In the genomic region with DNA sequence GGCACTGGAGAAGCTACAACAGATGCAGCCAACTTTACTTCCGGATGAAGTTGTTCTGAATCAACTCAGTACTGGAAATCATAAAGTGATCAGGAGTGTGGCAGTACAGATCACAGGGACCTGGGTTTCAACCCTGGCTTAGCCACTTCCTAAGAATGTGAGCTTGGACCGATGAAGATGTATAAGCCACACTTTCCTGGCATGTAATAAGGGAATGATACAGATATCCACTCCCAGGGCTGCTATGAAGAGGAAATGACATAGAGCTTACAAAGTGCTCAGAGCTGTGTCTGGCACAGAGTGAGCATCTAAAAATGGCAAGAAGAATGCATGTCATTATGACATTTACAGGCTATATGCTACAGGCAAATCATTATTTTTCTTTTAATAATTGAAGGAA, we compare ENCODE assay signal across 15 cellular contexts.
DNase-seq lines count a peak whose midpoint lies in the region; ATAC-seq and TF ChIP-seq lines count a peak whose summit lies in the region.
"Had no signal": no experiment of that assay in that cellular context is flagged by ENCODE, and none has a peak within 500 bp of the region (broad histone marks: within the 10 kb centered on the region; RNA-seq: fewer than 3 reads in every experiment).

No MANE protein-coding gene starts in this region.

- DNase-seq in GM23248, result peak; percentile 98
- DNase-seq in adipocyte (ENCODE audit: low read depth), result peak; percentile 60
- peak; percentile 96 for DNase-seq in fibroblast of pulmonary artery (ENCODE audit: low read depth)
- no peak for DNase-seq in smooth muscle cell (lab: John Stamatoyannopoulos, UW; ENCODE audit: unreplicated experiment)
- no peak for DNase-seq in GM13976 (ENCODE audit: low spot score)
- no peak for DNase-seq in NCI-H1092 treated with DMSO at 0.1 percent for 48 hours (lab: John Stamatoyannopoulos, UW)
- DNase-seq: activated CD4-positive, alpha-beta T cell treated with anti-CD3 and anti-CD28 coated beads for 36 hours; activated T-cell treated with anti-CD3 and anti-CD28 coated beads, Interleukin-2, amount 50 U/mL, for 1 hour; effector memory CD8-positive, alpha-beta T cell; NCI-H510A; OCI-M1; T-helper 17 cell had no signal

- in situ Hi-C loops in GM23248 (cut with MboI), result no loop called here
- in situ Hi-C loops in GM13976 (cut with MboI; ENCODE audit: low sequenced_read_pairs, unreplicated experiment), result no loop called here

- H2AFZ ChIP-seq in GM23248 (no peak overlapping the region), smooth muscle cell (ENCODE audit: low read depth) (no peak overlapping the region)
- H2AFZ ChIP-seq: hepatocyte had no signal

- peak overlapping the region; percentile 95 for H3K27ac ChIP-seq in GM23248
- peak overlapping the region; percentile 87 for H3K27ac ChIP-seq in smooth muscle cell (ENCODE audit: low read depth)
- H3K27ac ChIP-seq: hepatocyte had no signal

- H3K27me3 ChIP-seq in GM23248 (replicated peaks; ENCODE audit: insufficient read depth) (no peaks in the 10 kb centered on the region), adipocyte (replicated peaks; ENCODE audit: control insufficient read depth, insufficient read depth, low read length) (no peaks in the 10 kb centered on the region), smooth muscle cell (ENCODE audit: low read depth) (no peaks in the 10 kb centered on the region)

- no peaks in the 10 kb centered on the region for H3K9me3 ChIP-seq in GM23248 (ENCODE audit: low read depth)
- no peaks in the 10 kb centered on the region for H3K9me3 ChIP-seq in adipocyte (ENCODE audit: control insufficient read depth, low read length)
- no peaks in the 10 kb centered on the region for H3K9me3 ChIP-seq in smooth muscle cell (replicated peaks; ENCODE audit: low read depth)

- ATAC-seq in HG03565 (IDR thresholded peaks at IDR 0.05; ENCODE audit: unreplicated experiment), result no peak
- ATAC-seq: activated CD4-positive, alpha-beta T cell treated with anti-CD3 and anti-CD28 coated beads for 36 hours; effector memory CD8-positive, alpha-beta T cell; T-helper 17 cell had no signal

- H3K79me2 ChIP-seq in GM23248 (ENCODE audit: insufficient read depth) (no peaks in the 10 kb centered on the region), smooth muscle cell (ENCODE audit: low read depth) (no peaks in the 10 kb centered on the region)
- H3K79me2 ChIP-seq: hepatocyte had no signal

- WGBS in GM23248 (ENCODE audit: low coverage in 1 of 2, low lambda C conversion rate in 2 of 2, missing lambda C conversion rate in 2 of 2), 2 experiments, result 0% methylated on average over 2 of the region's 2 CpGs
- whole genome bisulfite sequencing in smooth muscle cell (ENCODE audit: low lambda C conversion rate), result 28% methylated on average over 2 of the region's 2 CpGs

- H3K4me2 ChIP-seq in GM23248 (ENCODE audit: unreplicated experiment) (peak overlapping the region; percentile 77), smooth muscle cell (peak overlapping the region; percentile 48)
- H3K4me2 ChIP-seq: hepatocyte had no signal

- H3K9ac ChIP-seq in GM23248 (peak overlapping the region; percentile 76), adipocyte (ENCODE audit: low read length) (no peak overlapping the region), smooth muscle cell (ENCODE audit: low read depth) (peak overlapping the region; percentile 34)

- H4K20me1 ChIP-seq in GM23248 (ENCODE audit: insufficient read depth) (no peaks in the 10 kb centered on the region), smooth muscle cell (ENCODE audit: low read depth) (no peaks in the 10 kb centered on the region)

- H3K4me1 ChIP-seq in GM23248 (ENCODE audit: insufficient read depth) (peaks cover 58% of the 10 kb centered on the region), adipocyte (ENCODE audit: control insufficient read depth, insufficient read depth, low read length) (peaks cover 24% of the 10 kb centered on the region), smooth muscle cell (ENCODE audit: low read depth) (peaks cover 15% of the 10 kb centered on the region)

- H3K4me3 ChIP-seq in GM23248 (peak overlapping the region; percentile 43), adipocyte (ENCODE audit: low read length) (no peak overlapping the region), fibroblast of pulmonary artery (replicated peaks; ENCODE audit: low read depth, low read length) (no peak overlapping the region), smooth muscle cell (no peak overlapping the region)
- H3K4me3 ChIP-seq: hepatocyte, skin epidermis had no signal

- no peaks in the 10 kb centered on the region for H3K9me2 ChIP-seq in GM23248 (ENCODE audit: insufficient read depth)

- no peaks in the 10 kb centered on the region for H3K36me3 ChIP-seq in GM23248 (ENCODE audit: low read depth)
- no peaks in the 10 kb centered on the region for H3K36me3 ChIP-seq in adipocyte (ENCODE audit: control insufficient read depth, insufficient read depth, low read length, severe bottlenecking)
- H3K36me3 ChIP-seq in smooth muscle cell (ENCODE audit: low read depth), result no peaks in the 10 kb centered on the region

- TF ChIP-seq CTCF in fibroblast of pulmonary artery (IDR thresholded peaks at IDR 0.05; ENCODE audit: low read length, missing control alignments) (no peak), smooth muscle cell (IDR thresholded peaks at IDR 0.05; ENCODE audit: borderline replicate concordance, insufficient read depth, poor library complexity, severe bottlenecking) (no peak), GM13976 (IDR thresholded peaks at IDR 0.05; ENCODE audit: borderline replicate concordance, control extremely low read depth, extremely low read depth, insufficient read depth, missing control alignments) (no peak)

- peaks cover 46% of the 10 kb centered on the region for H3F3A ChIP-seq in GM23248 (ENCODE audit: insufficient read depth)
- H3F3A ChIP-seq in smooth muscle cell (ENCODE audit: low read depth), result peaks cover 9% of the 10 kb centered on the region

Comparison
In these comparisons a context has a peak if more than half of its experiments do, and no peak if none do; other contexts are left out.
1. DNase-seq: peak in GM23248 (single experiment), adipocyte (single experiment) and fibroblast of pulmonary artery (single experiment); none in smooth muscle cell (single experiment), GM13976 (single experiment) and NCI-H1092 treated with DMSO at 0.1 percent for 48 hours (single experiment).